11 cellular contexts compared by ENCODE assay signal in genomic region chr10:114271779-114272167, GRCh38. TPM values are rescaled to one million over a fixed set of nuclear protein-coding genes. Genes with fewer than 3 reads are reported as not detected.
A peak's percentile ranks its signal among the peaks of the same experiment; 100 is the strongest.
DNase-seq lines count a peak whose midpoint lies in the region; ATAC-seq, FAIRE-seq and TF ChIP-seq lines count a peak whose summit lies in the region.
"Had no signal": no experiment of that assay in that cellular context is flagged by ENCODE, and none has a peak within 500 bp of the region (broad histone marks: within the 10 kb centered on the region; RNA-seq: fewer than 3 reads in every experiment).

No MANE protein-coding gene starts in this region.

- H3K4me3 ChIP-seq in cardiac fibroblast (replicated peaks in 1 of 2; ENCODE audit: low read depth in 2 of 2, low read length in 2 of 2): no peak overlapping the region
- no peak overlapping the region for H3K4me3 ChIP-seq in keratinocyte (ENCODE audit: control insufficient read depth in 2 of 3, extremely low read depth in 1 of 3, insufficient read depth in 2 of 3, low read depth in 1 of 3, low read length in 3 of 3)
- no peak overlapping the region for H3K4me3 ChIP-seq in upper lobe of right lung
- H3K4me3 ChIP-seq in kidney (ENCODE audit: low read length in 2 of 2): no peak overlapping the region
- H3K4me3 ChIP-seq: esophagus muscularis mucosa, prostate gland had no signal

- H3K9me3 ChIP-seq in keratinocyte (ENCODE audit: control insufficient read depth, low read depth, low read length) (no peaks in the 10 kb centered on the region), upper lobe of right lung (no peaks in the 10 kb centered on the region), kidney (ENCODE audit: control insufficient read depth in 1 of 2, low read length in 2 of 2) (no peaks in the 10 kb centered on the region)
- H3K9me3 ChIP-seq: esophagus muscularis mucosa, prostate gland had no signal

- FAIRE-seq in HTR-8/SVneo (lab: Jason Lieb, UNC): no peak
- peak; percentile 100 for FAIRE-seq in keratinocyte (lab: Jason Lieb, UNC)
- FAIRE-seq in kidney (lab: Jason Lieb, UNC): no peak

- H3K36me3 ChIP-seq in keratinocyte (ENCODE audit: control insufficient read depth in 2 of 2, extremely low read depth in 1 of 2, insufficient read depth in 2 of 2, low read length in 2 of 2) (no peaks in the 10 kb centered on the region), upper lobe of right lung (no peaks in the 10 kb centered on the region), kidney (ENCODE audit: control insufficient read depth in 1 of 2, insufficient read depth in 2 of 2, low read length in 2 of 2) (no peaks in the 10 kb centered on the region)
- H3K36me3 ChIP-seq: esophagus muscularis mucosa, prostate gland had no signal

- H2AFZ ChIP-seq in keratinocyte (ENCODE audit: control insufficient read depth, low read length): no peak overlapping the region

- no peaks in the 10 kb centered on the region for H3K79me2 ChIP-seq in keratinocyte (ENCODE audit: control insufficient read depth, insufficient read depth, low read length)

- intact Hi-C loops in upper lobe of right lung (cut with DNase I) (no loop called here), kidney (cut with DNase I) (no loop called here)

- no peaks in the 10 kb centered on the region for H3K9me1 ChIP-seq in keratinocyte (ENCODE audit: control insufficient read depth, extremely low read depth, insufficient read depth, low read length)

- no peak overlapping the region for H3K9ac ChIP-seq in keratinocyte (ENCODE audit: control insufficient read depth, extremely low read depth, insufficient read depth, low read length)
- H3K9ac ChIP-seq in kidney (ENCODE audit: low read length in 2 of 2): no peak overlapping the region

- DNase-seq in HTR-8/SVneo (ENCODE audit: insufficient read length, low spot score) (peak; percentile 73), cardiac fibroblast (ENCODE audit: low read depth in 2 of 2) (peak; percentile 89 to 95), keratinocyte (ENCODE audit: low read depth, low spot score) (peak; percentile 89), upper lobe of right lung (no peak), NCI-H2029 (lab: John Stamatoyannopoulos, UW) (no peak), kidney (no peak)
- no peak for DNase-seq in activated CD8-positive, alpha-beta memory T cell treated with anti-CD3 and anti-CD28 coated beads for 24 hours
- DNase-seq: KBM-7 had no signal

- H3K4me2 ChIP-seq in keratinocyte (ENCODE audit: control insufficient read depth, extremely low read depth, insufficient read depth, low read depth, low read length): peak overlapping the region; percentile 54

- no peaks in the 10 kb centered on the region for H4K20me1 ChIP-seq in keratinocyte (ENCODE audit: control insufficient read depth, extremely low read depth, insufficient read depth, low read length)

- TF ChIP-seq CTCF in cardiac fibroblast (IDR thresholded peaks at IDR 0.05; ENCODE audit: low read depth, low read length) (no peak), keratinocyte (optimal IDR thresholded peaks at IDR 0.05 in 1 of 3, IDR thresholded peaks at IDR 0.05 in 1 of 3, conservative IDR thresholded peaks at IDR 0.05 in 1 of 3; ENCODE audit: extremely low read depth in 1 of 3, insufficient read depth in 2 of 3, low read length in 3 of 3) (no peak), upper lobe of right lung (IDR thresholded peaks at IDR 0.05) (no peak), kidney (IDR thresholded peaks at IDR 0.05; ENCODE audit: borderline replicate concordance, extremely low read depth, insufficient read depth) (no peak)

- H3K27me3 ChIP-seq in keratinocyte (ENCODE audit: control insufficient read depth, extremely low read depth, insufficient read depth, low read length) (no peaks in the 10 kb centered on the region), upper lobe of right lung (no peaks in the 10 kb centered on the region)
- H3K27me3 ChIP-seq: esophagus muscularis mucosa had no signal

- H3K27ac ChIP-seq in keratinocyte (ENCODE audit: control insufficient read depth, insufficient read depth, low read length) (peak overlapping the region; percentile 65), upper lobe of right lung (no peak overlapping the region), kidney (ENCODE audit: low read depth in 2 of 2, low read length in 2 of 2) (no peak overlapping the region)

- peak; percentile 55 for ATAC-seq in upper lobe of right lung
- ATAC-seq in GM21423 (IDR thresholded peaks at IDR 0.05; ENCODE audit: unreplicated experiment): no peak

- H3K4me1 ChIP-seq in keratinocyte (ENCODE audit: control insufficient read depth, extremely low read depth, insufficient read depth, low read length): peaks cover 25% of the 10 kb centered on the region
- H3K4me1 ChIP-seq in upper lobe of right lung: peaks cover 3% of the 10 kb centered on the region
- no peaks in the 10 kb centered on the region for H3K4me1 ChIP-seq in kidney (ENCODE audit: control insufficient read depth in 1 of 2, insufficient read depth in 1 of 2, low read depth in 1 of 2, low read length in 2 of 2)
- H3K4me1 ChIP-seq: prostate gland had no signal

- dilution Hi-C loops in keratinocyte (cut with MboI; ENCODE audit: extremely low pct_ligation_motif_present, low sequenced_read_pairs): no loop called here

RNA-seq across cellular contexts. Expression of gene VWA2, which starts 32.7 kb away (rescaled TPM):
- 0.35 to 0.49 TPM (median 0.41 TPM) in 3 replicates for polyA plus RNA-seq in keratinocyte
- not detected for polyA plus RNA-seq in keratinocyte (2011; ENCODE audit: low read depth)
- polyA plus RNA-seq in keratinocyte (2011; cell fraction: cytosol; rRNA removed): 0.06 and 0.14 TPM in 2 replicates
- polyA plus RNA-seq in keratinocyte (2011; cell fraction: nucleus; rRNA removed): 1.1 TPM in 2 replicates
- 0.38 and 0.48 TPM in 2 replicates for polyA plus RNA-seq in keratinocyte (2012; ENCODE audit: low replicate concordance)
- polyA minus RNA-seq in keratinocyte: 0.66 to 0.93 TPM (median 0.73 TPM) in 3 replicates
- 1.5 TPM for polyA minus RNA-seq in keratinocyte (2011; cell fraction: cytosol; rRNA and poly(A)+ RNA removed)
- polyA minus RNA-seq in keratinocyte (2011; cell fraction: nucleus; rRNA and poly(A)+ RNA removed): 2.1 and 2.7 TPM in 2 replicates
- total RNA-seq in upper lobe of right lung: 15.5 TPM
- total RNA-seq in kidney: 6.5 TPM
- polyA plus RNA-seq in kidney (ENCODE audit: insufficient read depth, low read depth, low replicate concordance): 0.17 TPM

Comparison
In these comparisons a context has a peak if more than half of its experiments do, and no peak if none do; other contexts are left out.
1. DNase-seq: peak in HTR-8/SVneo (single experiment), cardiac fibroblast (2 of 2) and keratinocyte (single experiment); none in upper lobe of right lung (single experiment), NCI-H2029 (single experiment), activated CD8-positive, alpha-beta memory T cell treated with anti-CD3 and anti-CD28 coated beads for 24 hours (single experiment) and kidney (single experiment).